35 cellular contexts compared by ENCODE assay signal in the genomic region with DNA sequence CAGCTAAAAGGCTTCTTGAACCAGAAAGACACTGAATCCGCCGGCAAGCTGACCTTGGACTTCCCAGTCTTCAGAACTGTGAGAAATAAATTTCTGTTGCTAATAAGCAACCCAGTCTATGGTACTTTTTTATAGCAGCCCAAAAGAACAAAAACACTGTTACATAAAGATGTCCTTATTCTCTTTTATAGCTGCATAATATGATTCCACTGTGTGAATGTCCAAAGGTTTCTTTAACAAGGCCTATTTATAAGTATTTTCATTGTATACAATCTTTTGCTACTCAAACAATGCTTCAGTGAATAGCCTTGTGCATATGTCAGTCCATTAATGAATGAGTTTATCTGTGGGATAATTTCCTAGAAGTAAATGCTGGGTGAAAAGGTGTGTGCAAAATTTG.
"Had no signal": no experiment of that assay in that cellular context is flagged by ENCODE, and none has a peak within 500 bp of the region (broad histone marks: within the 10 kb centered on the region; RNA-seq: fewer than 3 reads in every experiment).

No MANE protein-coding gene starts in this region.

- H3K4me1 Mint-ChIP-seq: activated T-helper 17 cell treated with anti-CD3 and anti-CD28 coated beads, Interleukin-2, amount 50 U/mL, for 72 hours had no signal

- H3K27ac ChIP-seq: adrenal gland, body of pancreas, brain microvascular endothelial cell, breast epithelium, VCaP had no signal

- H3K4me1 ChIP-seq: adrenal gland, body of pancreas, breast epithelium had no signal

- H3K4me3 ChIP-seq: adrenal gland, body of pancreas, breast epithelium had no signal

- H3K4me3 Mint-ChIP-seq: activated B cell treated with CpG ODN at 0.5 μM for 24 hours; activated CD4-positive, alpha-beta memory T cell treated with anti-CD3 and anti-CD28 coated beads for 36 hours; activated CD4-positive, alpha-beta T cell treated with anti-CD3 and anti-CD28 coated beads, Interleukin-2, amount 10 ng/mL, durations not matched to agents 24 days and 14 days; activated CD8-positive, alpha-beta T cell treated with anti-CD3 and anti-CD28 coated beads for 36 hours; activated naive CD4-positive, alpha-beta T cell treated with anti-CD3 and anti-CD28 coated beads for 36 hours; activated naive CD8-positive, alpha-beta T cell treated with anti-CD3 and anti-CD28 coated beads for 36 hours; activated T-cell treated with anti-CD3 and anti-CD28 coated beads, Interleukin-2, amount 50 U/mL, for 4 hours; activated T-cell treated with anti-CD3 and anti-CD28 coated beads, Interleukin-2, amount 50 U/mL, for 72 hours; activated T-helper 1 cell treated with anti-CD3 and anti-CD28 coated beads, Interleukin-12 subunit alpha, Interleukin-12 subunit beta, Interleukin-2, Interleukin-4 antibody, amounts not matched to agents 30 ng/mL and 10 ng/mL and 1 ng/mL, durations not matched to agents 14 hours and 24 hours and 36 hours; activated T-helper 17 cell treated with anti-CD3 and anti-CD28 coated beads, Interleukin-2, amount 50 U/mL, for 72 hours; T-helper 1 cell treated with Interleukin-12 subunit alpha and Interleukin-12 subunit beta and Interleukin-4 antibody, amounts not matched to agents 30 μg/mL and 1 μg/mL, for 36 hours; T-helper 2 cell treated with Interferon-gamma antibody and Interleukin-4, amounts not matched to agents 5 μg/mL and 100 μg/mL, for 36 hours had no signal

- ATAC-seq: activated CD8-positive, alpha-beta T cell treated with anti-CD3 and anti-CD28 coated beads for 36 hours; activated naive CD4-positive, alpha-beta T cell treated with anti-CD3 and anti-CD28 coated beads, Interleukin-2, amount 50 U/mL, for 72 hours; activated T-cell treated with anti-CD3 and anti-CD28 coated beads, Interleukin-2, amount 50 U/mL, for 4 hours; activated T-cell treated with anti-CD3 and anti-CD28 coated beads, Interleukin-2, amount 50 U/mL, for 72 hours; activated T-helper 17 cell treated with anti-CD3 and anti-CD28 coated beads, Interleukin-2, amount 50 U/mL, for 72 hours; body of pancreas had no signal

- H3K27ac Mint-ChIP-seq: activated B cell treated with CpG ODN at 0.5 μM for 24 hours; activated CD4-positive, alpha-beta memory T cell treated with anti-CD3 and anti-CD28 coated beads for 36 hours; activated CD4-positive, alpha-beta T cell treated with anti-CD3 and anti-CD28 coated beads, Interleukin-2, amount 10 ng/mL, durations not matched to agents 24 days and 14 days; activated CD8-positive, alpha-beta T cell treated with anti-CD3 and anti-CD28 coated beads for 36 hours; activated naive CD4-positive, alpha-beta T cell treated with anti-CD3 and anti-CD28 coated beads for 36 hours; activated naive CD4-positive, alpha-beta T cell treated with anti-CD3 and anti-CD28 coated beads, Interleukin-2, amount 50 U/mL, for 72 hours; activated naive CD8-positive, alpha-beta T cell treated with anti-CD3 and anti-CD28 coated beads for 36 hours; activated T-cell treated with anti-CD3 and anti-CD28 coated beads, Interleukin-2, amount 50 U/mL, for 72 hours; activated T-helper 1 cell treated with anti-CD3 and anti-CD28 coated beads, Interleukin-12 subunit alpha, Interleukin-12 subunit beta, Interleukin-2, Interleukin-4 antibody, amounts not matched to agents 30 ng/mL and 10 ng/mL and 1 ng/mL, durations not matched to agents 14 hours and 24 hours and 36 hours; activated T-helper 17 cell treated with anti-CD3 and anti-CD28 coated beads, Interleukin-2, amount 50 U/mL, for 72 hours; T-helper 1 cell treated with Interleukin-12 subunit alpha and Interleukin-12 subunit beta and Interleukin-4 antibody, amounts not matched to agents 30 μg/mL and 1 μg/mL, for 36 hours; T-helper 2 cell treated with Interferon-gamma antibody and Interleukin-4, amounts not matched to agents 5 μg/mL and 100 μg/mL, for 36 hours had no signal

- H3K36me3 ChIP-seq: adrenal gland, brain microvascular endothelial cell, breast epithelium had no signal

- H3K36me3 Mint-ChIP-seq: activated CD4-positive, alpha-beta memory T cell treated with anti-CD3 and anti-CD28 coated beads for 36 hours had no signal

- DNase-seq: activated B cell treated with CpG ODN at 0.5 μM for 24 hours; activated CD4-positive, alpha-beta memory T cell treated with anti-CD3 and anti-CD28 coated beads for 36 hours; activated CD4-positive, alpha-beta T cell treated with anti-CD3 and anti-CD28 coated beads for 4 hours; activated CD4-positive, alpha-beta T cell treated with anti-CD3 and anti-CD28 coated beads, Interleukin-2, amount 10 ng/mL, durations not matched to agents 24 days and 14 days; activated CD4-positive, alpha-beta T cell treated with anti-CD3 and anti-CD28 coated beads, Interleukin-2, amount 50 U/mL, for 1 hour; activated CD4-positive, alpha-beta T cell treated with anti-CD3 and anti-CD28 coated beads, Interleukin-2, amount 50 U/mL, for 4 hours; activated CD4-positive, CD25-positive, alpha-beta regulatory T cell treated with anti-CD3 and anti-CD28 coated beads, Interleukin-2, amount 50 U/mL, for 72 hours; activated CD8-positive, alpha-beta memory T cell treated with anti-CD3 and anti-CD28 coated beads, Interleukin-2, amount 50 U/mL, for 4 hours; activated CD8-positive, alpha-beta T cell treated with anti-CD3 and anti-CD28 coated beads for 36 hours; activated effector memory CD4-positive, alpha-beta T cell treated with anti-CD3 and anti-CD28 coated beads, Interleukin-2, amount 50 U/mL, for 16 hours; activated gamma-delta T cell treated with Interleukin-2 at 50 U/mL for 16 hours; activated naive CD4-positive, alpha-beta T cell; activated naive CD4-positive, alpha-beta T cell treated with anti-CD3 and anti-CD28 coated beads for 36 hours; activated naive CD4-positive, alpha-beta T cell treated with anti-CD3 and anti-CD28 coated beads, Interleukin-2, amount 50 U/mL, for 16 hours; activated naive CD8-positive, alpha-beta T cell treated with anti-CD3 and anti-CD28 coated beads for 36 hours; activated T-cell treated with anti-CD3 and anti-CD28 coated beads for 4 hours; activated T-cell treated with anti-CD3 and anti-CD28 coated beads, Interleukin-2, amount 50 U/mL, for 1 hour; activated T-cell treated with anti-CD3 and anti-CD28 coated beads, Interleukin-2, amount 50 U/mL, for 4 hours; activated T-cell treated with anti-CD3 and anti-CD28 coated beads, Interleukin-2, amount 50 U/mL, for 72 hours; adrenal gland; amniotic stem cell; aorta; body of pancreas; brain microvascular endothelial cell; central memory CD4-positive, alpha-beta T cell; T-helper 1 cell; T-helper 2 cell; T-helper 9 cell had no signal

- H3K27me3 ChIP-seq: adrenal gland, body of pancreas, brain microvascular endothelial cell, breast epithelium had no signal

- H3K9me3 ChIP-seq: adrenal gland, body of pancreas, breast epithelium had no signal

- H3K9me3 Mint-ChIP-seq: activated B cell treated with CpG ODN at 0.5 μM for 24 hours; activated CD4-positive, alpha-beta memory T cell treated with anti-CD3 and anti-CD28 coated beads for 36 hours; activated CD8-positive, alpha-beta T cell treated with anti-CD3 and anti-CD28 coated beads for 36 hours; activated naive CD4-positive, alpha-beta T cell treated with anti-CD3 and anti-CD28 coated beads for 36 hours; activated naive CD8-positive, alpha-beta T cell treated with anti-CD3 and anti-CD28 coated beads for 36 hours; activated T-cell treated with anti-CD3 and anti-CD28 coated beads, Interleukin-2, amount 50 U/mL, for 4 hours had no signal
